Comparison of ENCODE assay signal across 8 cellular contexts in the genomic region with DNA sequence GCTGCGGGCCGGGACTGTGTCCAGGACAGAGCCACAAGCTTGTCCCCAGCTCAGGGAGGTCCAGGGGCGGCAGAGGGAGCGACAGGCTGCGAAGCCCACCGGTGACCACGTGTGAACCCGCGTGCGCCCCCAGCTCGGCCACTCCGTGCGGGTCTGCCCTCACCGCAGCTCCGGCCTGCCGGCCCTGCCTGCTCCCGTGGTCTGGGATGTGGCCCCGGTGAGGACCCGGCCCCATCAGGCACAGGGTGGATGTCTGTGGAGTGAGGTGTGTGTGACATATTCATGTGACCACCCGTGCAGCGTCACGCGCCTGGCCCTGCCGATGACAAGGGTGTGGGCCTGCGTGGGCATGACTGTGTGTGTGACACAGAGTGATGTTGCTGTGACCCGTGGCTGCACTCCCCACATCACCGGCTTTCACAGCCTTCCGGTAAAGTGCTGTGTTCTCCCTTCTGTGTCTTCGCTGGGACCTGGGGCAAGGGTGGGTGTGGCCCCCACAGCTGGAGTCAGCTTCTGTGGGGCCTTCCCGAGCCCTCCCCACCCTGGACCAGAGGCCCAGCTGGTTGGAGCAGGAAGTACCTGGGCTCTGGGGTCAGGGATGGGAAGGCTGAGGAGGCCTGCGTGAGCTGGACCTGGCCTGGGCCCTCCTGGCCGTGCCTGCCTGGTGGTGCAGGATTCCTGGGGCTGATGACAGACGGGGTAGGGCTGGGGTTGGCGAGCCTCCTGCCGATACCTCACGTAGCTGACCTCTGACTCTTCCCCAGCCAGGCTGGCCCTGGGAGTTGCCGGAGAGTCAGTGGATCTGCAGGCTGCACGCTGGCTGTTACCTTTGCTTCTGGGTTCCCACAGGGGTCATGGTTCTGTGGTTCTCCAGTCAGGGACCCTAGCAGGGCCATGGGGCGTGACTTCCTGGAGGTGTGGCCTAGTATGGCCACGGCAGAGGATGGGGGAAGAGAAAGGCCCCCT. TPM values are rescaled to one million over a fixed set of nuclear protein-coding genes. Genes with fewer than 3 reads are reported as not detected.
A peak's percentile ranks its signal among the peaks of the same experiment; 100 is the strongest.
DNase-seq lines count a peak whose midpoint lies in the region; ATAC-seq and TF ChIP-seq lines count a peak whose summit lies in the region.

No MANE protein-coding gene starts in this region.

- no peaks in the 10 kb centered on the region for H3K4me1 Mint-ChIP-seq in HFFc6 (ENCODE audit: low read depth)
- peaks cover 10% of the 10 kb centered on the region for H3K4me1 Mint-ChIP-seq in nephron

- ATAC-seq in HG03095 (IDR thresholded peaks at IDR 0.05; ENCODE audit: unreplicated experiment): no peak

- in situ Hi-C loops in T47D (cut with HindIII; ENCODE audit: low pct_unique_long_range_greater_than_20kb, low sequenced_read_pairs): no loop called here

- DNase-seq in CD1c-positive myeloid dendritic cell (ENCODE audit: extremely low spot score) (peak; percentile 62), HFFc6 (peak; percentile 16), T47D (ENCODE audit: low read depth in 1 of 2, low spot score in 1 of 2) (peak; percentile 31 to 54), NCI-H774 (lab: John Stamatoyannopoulos, UW) (no peak), glomerular visceral epithelial cell (ENCODE audit: extremely low spot score) (no peak), NCI-H69 (lab: John Stamatoyannopoulos, UW) (no peak)

- H3K27me3 Mint-ChIP-seq in HFFc6 (ENCODE audit: insufficient read depth) (peaks cover 4% of the 10 kb centered on the region), nephron (ENCODE audit: low read depth) (peaks cover 40% of the 10 kb centered on the region)

- H3K36me3 Mint-ChIP-seq in HFFc6 (ENCODE audit: low read depth): no peaks in the 10 kb centered on the region
- no peaks in the 10 kb centered on the region for H3K36me3 Mint-ChIP-seq in nephron (ENCODE audit: low read depth)

- no peak for TF ChIP-seq CTCF in HFFc6 (IDR thresholded peaks at IDR 0.05)
- no peak for TF ChIP-seq CTCF in nephron (IDR thresholded peaks at IDR 0.05; ENCODE audit: unreplicated experiment in 3 of 3)

- H3K9me3 Mint-ChIP-seq in HFFc6 (no peaks in the 10 kb centered on the region), nephron (no peaks in the 10 kb centered on the region)

- H3K4me3 Mint-ChIP-seq in HFFc6 (no peak overlapping the region), nephron (peak overlapping the region; percentile 48 to 70 (median 53))

- H3K27ac Mint-ChIP-seq in HFFc6 (peak overlapping the region; percentile 45; the same call in 1 of the 2 replicates), nephron (peak overlapping the region in 1 of 3 experiments; percentile 37)

RNA-seq across cellular contexts. Expression of a gene that starts 4.1 kb away (rescaled TPM):
- total RNA-seq in HFFc6 (2021; fragmentation: NEBNext Ultra II Directional; extraction: Animal tissue kit (Norgen Biotek cat#: 25700)): not detected

RNA-seq across cellular contexts. Expression of a gene that starts 45.9 kb away (rescaled TPM):
- 10 to 100 TPM in 1 of 6 experiments, 1 to 10 TPM in 5; 8.7 to 10.3 (median 9.6) TPM for total RNA-seq in HFFc6 (2021; fragmentation: NEBNext Ultra II Directional; extraction: Animal tissue kit (Norgen Biotek cat#: 25700))

RNA-seq across cellular contexts. Expression of a gene that starts 50.1 kb away (rescaled TPM):
- total RNA-seq in HFFc6 (2021; fragmentation: NEBNext Ultra II Directional; extraction: Animal tissue kit (Norgen Biotek cat#: 25700)): 100 to 1,000 TPM; 131 to 164 (median 140) TPM

RNA-seq across cellular contexts. Expression of a gene that starts 56.7 kb away (rescaled TPM):
- 10 to 100 TPM; 38.4 to 89.1 (median 42.1) TPM for total RNA-seq in HFFc6 (2021; fragmentation: NEBNext Ultra II Directional; extraction: Animal tissue kit (Norgen Biotek cat#: 25700))

Comparison
In these comparisons a context has a peak if more than half of its experiments do, and no peak if none do; other contexts are left out.
1. DNase-seq: peak in CD1c-positive myeloid dendritic cell (single experiment), HFFc6 (single experiment) and T47D (2 of 2); none in NCI-H774 (single experiment), glomerular visceral epithelial cell (single experiment) and NCI-H69 (single experiment).